26 cellular contexts compared by ENCODE assay signal in genomic region chr7:120123528-120123927, GRCh38.
"Had no signal": no experiment of that assay in that cellular context is flagged by ENCODE, and none has a peak within 500 bp of the region (broad histone marks: within the 10 kb centered on the region; RNA-seq: fewer than 3 reads in every experiment).

No MANE protein-coding gene starts in this region.

- H3K27ac ChIP-seq: stomach, suprapubic skin, testis, thoracic aorta, thyroid gland, tibial artery, tibial nerve, transverse colon, upper lobe of left lung, upper lobe of right lung, uterus, vagina had no signal

- H3K4me1 ChIP-seq: stomach, suprapubic skin, testis, thyroid gland, tibial artery, tibial nerve, transverse colon, upper lobe of left lung, upper lobe of right lung, uterus, vagina had no signal

- H3K4me3 ChIP-seq: stomach, suprapubic skin, testis, thoracic aorta, thyroid gland, tibial artery, tibial nerve, transverse colon, upper lobe of left lung, upper lobe of right lung, uterus, vagina had no signal

- ATAC-seq: stimulated activated effector memory CD8-positive, alpha-beta T cell treated with anti-CD3 and anti-CD28 coated beads, Interleukin-12 subunit alpha, Interleukin-12 subunit beta, amount 100 ng/mL, for 72 hours; stimulated activated naive B cell treated with anti-CD40 and anti-IgM and Interleukin-4, amounts not matched to agents 10 μg/mL and 1 μg/mL and 100 μg/mL, for 72 hours; stimulated activated naive CD8-positive, alpha-beta T cell treated with anti-CD3 and anti-CD28 coated beads, Interleukin-15, amount 100 ng/mL, for 72 hours; stimulated activated naive CD8-positive, alpha-beta T cell treated with anti-CD3 and anti-CD28 coated beads, Interleukin-15, Interleukin-2, amounts not matched to agents 100 U/mL and 50 U/mL, for 24 hours; upper lobe of right lung had no signal

- DNase-seq: stimulated activated CD4-positive, alpha-beta T cell treated with anti-CD3 and anti-CD28 coated beads, Interleukin-2, amount 100 ng/mL, for 48 hours; stimulated activated CD4-positive, alpha-beta T cell treated with anti-CD3 and anti-CD28 coated beads, Interleukin-4, amount 100 ng/mL, for 1 hour; stimulated activated CD4-positive, alpha-beta T cell treated with anti-CD3 and anti-CD28 coated beads, Interleukin-4, amount 100 ng/mL, for 24 hours; stimulated activated CD4-positive, alpha-beta T cell treated with anti-CD3 and anti-CD28 coated beads, Interleukin-4, amount 100 ng/mL, for 4 hours; stimulated activated CD8-positive, alpha-beta memory T cell treated with anti-CD3 and anti-CD28 coated beads, Interleukin-4, amount 100 ng/mL, for 48 hours; stimulated activated naive B cell treated with anti-CD40 and anti-IgM and Interleukin-4, amounts not matched to agents 10 μg/mL and 1 μg/mL and 100 μg/mL, for 72 hours; stimulated activated naive CD4-positive, alpha-beta T cell; stimulated activated naive CD4-positive, alpha-beta T cell treated with Interleukin-2 at 50 U/mL for 16 hours; stimulated activated naive CD8-positive, alpha-beta T cell treated with anti-CD3 and anti-CD28 coated beads, Interleukin-15, amount 100 ng/mL, for 72 hours; stimulated activated naive CD8-positive, alpha-beta T cell treated with anti-CD3 and anti-CD28 coated beads, Interleukin-15, Interleukin-2, amounts not matched to agents 100 U/mL and 50 U/mL, for 24 hours; stomach; substantia nigra; testis; thyroid gland; tibial artery; transverse colon; trophoblast cell; upper lobe of left lung; upper lobe of right lung; uterus had no signal

- H3K27me3 ChIP-seq: stomach, suprapubic skin, testis, thyroid gland, tibial artery, tibial nerve, transverse colon, upper lobe of left lung, upper lobe of right lung, uterus, vagina had no signal

- H3K9me3 ChIP-seq: stomach, suprapubic skin, testis, thoracic aorta, thyroid gland, tibial artery, tibial nerve, transverse colon, upper lobe of left lung, upper lobe of right lung, uterus, vagina had no signal

- H3K36me3 ChIP-seq: stomach, suprapubic skin, thoracic aorta, thyroid gland, tibial artery, tibial nerve, transverse colon, upper lobe of left lung, upper lobe of right lung, uterus, vagina had no signal

- FAIRE-seq: urothelium cell line had no signal
